8 cellular contexts compared by ENCODE assay signal in the genomic region with DNA sequence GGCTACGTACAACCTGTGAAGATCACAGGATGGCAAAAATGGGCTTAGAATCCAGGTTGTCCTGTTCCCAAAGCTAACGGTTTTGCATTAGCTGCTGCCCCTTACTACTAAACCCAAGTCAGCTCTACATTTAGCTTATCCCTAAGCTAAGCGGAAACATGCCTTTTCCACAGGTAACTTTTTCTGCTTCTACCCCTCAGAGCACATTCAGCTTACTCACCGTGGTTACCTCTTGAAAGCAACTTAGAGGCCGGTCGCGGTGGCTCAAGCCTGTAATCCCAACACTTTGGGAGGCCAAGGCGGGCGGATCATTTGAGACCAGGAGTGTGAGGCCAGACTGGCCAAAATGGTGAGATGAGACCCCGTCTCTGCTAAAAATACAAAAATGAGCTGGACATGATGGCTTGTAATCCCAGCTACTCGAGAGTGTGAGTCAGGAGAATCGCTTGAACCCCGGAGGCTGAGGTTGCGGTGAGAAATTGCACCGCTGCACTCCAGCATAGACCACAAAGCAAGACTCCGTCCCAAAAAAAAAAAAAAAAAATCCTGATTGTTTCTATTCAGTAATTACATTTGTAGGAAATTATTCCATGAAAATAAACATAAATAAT. TPM values are rescaled to one million over a fixed set of nuclear protein-coding genes. Genes with fewer than 3 reads are reported as not detected.
DNase-seq lines count a peak whose midpoint lies in the region; ATAC-seq and TF ChIP-seq lines count a peak whose summit lies in the region.

No MANE protein-coding gene starts in this region.

- no peak for TF ChIP-seq CTCF in heart right ventricle (IDR thresholded peaks at IDR 0.05)

- peak overlapping the region; percentile 49 to 94 (median 86) for H3K27ac ChIP-seq in heart right ventricle
- H3K27ac ChIP-seq in iPS DF 6.9 (ENCODE audit: low read length), result peak overlapping the region; percentile 29

- H3K4me1 ChIP-seq in heart right ventricle, result peaks cover 0 to 29% (median 15%) of the 10 kb centered on the region in 9 donors
- H3K4me1 ChIP-seq in iPS DF 6.9 (ENCODE audit: control insufficient read depth, insufficient read depth, low read length), result no peaks in the 10 kb centered on the region

- 58 to 67% methylated on average over 16 of the region's 16 CpGs for WGBS in heart right ventricle, 2 donors
- no CpG with 5 or more reads among the region's 16 CpGs for WGBS in iPS DF 6.9 (ENCODE audit: insufficient coverage, insufficient read length)

- H3K36me3 ChIP-seq in heart right ventricle (no peaks in the 10 kb centered on the region), iPS DF 6.9 (ENCODE audit: control insufficient read depth, insufficient read depth, low read length) (no peaks in the 10 kb centered on the region)

- DNase-seq in heart right ventricle, result no peak
- no peak for DNase-seq in Right ventricle myocardium inferior (ENCODE audit: missing footprints)
- DNase-seq in iPS DF 6.9 (ENCODE audit: low read depth, low spot score), result no peak
- no peak for DNase-seq in EL

- no peaks in the 10 kb centered on the region for H3K9me3 Mint-ChIP-seq in activated T-helper 17 cell treated with anti-CD3 and anti-CD28 coated beads, Interleukin-2, amount 50 U/mL, for 72 hours
- H3K9me3 Mint-ChIP-seq in stimulated activated memory B cell treated with anti-CD40 and anti-IgM and Interleukin-4, amounts not matched to agents 10 μg/mL and 1 μg/mL and 100 μg/mL, for 72 hours, result no peaks in the 10 kb centered on the region

- peaks cover 0 to 6% (median 0%) of the 10 kb centered on the region in 7 donors for H3K27me3 ChIP-seq in heart right ventricle
- H3K27me3 ChIP-seq in iPS DF 6.9 (ENCODE audit: control insufficient read depth, insufficient read depth, low read length), result no peaks in the 10 kb centered on the region

- peaks cover 6% of the 10 kb centered on the region for H3K36me3 Mint-ChIP-seq in activated T-helper 17 cell treated with anti-CD3 and anti-CD28 coated beads, Interleukin-2, amount 50 U/mL, for 72 hours (ENCODE audit: low read depth)
- peaks cover 7% of the 10 kb centered on the region for H3K36me3 Mint-ChIP-seq in stimulated activated memory B cell treated with anti-CD40 and anti-IgM and Interleukin-4, amounts not matched to agents 10 μg/mL and 1 μg/mL and 100 μg/mL, for 72 hours

- intact Hi-C loops in heart right ventricle (cut with DNase I) (loop anchor here in 6 of 10 donors (1.0 to 10.0 kb wide), 5 partner anchors 47 to 120 kb away; a partner anchor contains a TSS), Right ventricle myocardium inferior (cut with DNase I) (loop anchor here (2.0 kb wide), 1 partner anchor 50 kb away; a partner anchor contains a TSS)

- peak overlapping the region; percentile 88 for H3K4me3 Mint-ChIP-seq in activated T-helper 17 cell treated with anti-CD3 and anti-CD28 coated beads, Interleukin-2, amount 50 U/mL, for 72 hours
- peak overlapping the region; percentile 98 for H3K4me3 Mint-ChIP-seq in stimulated activated memory B cell treated with anti-CD40 and anti-IgM and Interleukin-4, amounts not matched to agents 10 μg/mL and 1 μg/mL and 100 μg/mL, for 72 hours

- no peak for ATAC-seq in heart right ventricle
- no peak for ATAC-seq in Right ventricle myocardium inferior
- ATAC-seq in activated T-helper 17 cell treated with anti-CD3 and anti-CD28 coated beads, Interleukin-2, amount 50 U/mL, for 72 hours (replicated peaks), result no peak
- ATAC-seq in stimulated activated memory B cell treated with anti-CD40 and anti-IgM and Interleukin-4, amounts not matched to agents 10 μg/mL and 1 μg/mL and 100 μg/mL, for 72 hours, result no peak
- ATAC-seq in HG03432 (IDR thresholded peaks at IDR 0.05; ENCODE audit: unreplicated experiment), result no peak
- no peak for ATAC-seq in GM21447 (IDR thresholded peaks at IDR 0.05; ENCODE audit: unreplicated experiment)

- peaks cover 31% of the 10 kb centered on the region for H3K4me1 Mint-ChIP-seq in activated T-helper 17 cell treated with anti-CD3 and anti-CD28 coated beads, Interleukin-2, amount 50 U/mL, for 72 hours
- H3K4me1 Mint-ChIP-seq in stimulated activated memory B cell treated with anti-CD40 and anti-IgM and Interleukin-4, amounts not matched to agents 10 μg/mL and 1 μg/mL and 100 μg/mL, for 72 hours, result peaks cover 37% of the 10 kb centered on the region

- no peaks in the 10 kb centered on the region for H3K9me3 ChIP-seq in heart right ventricle
- no peaks in the 10 kb centered on the region for H3K9me3 ChIP-seq in iPS DF 6.9 (ENCODE audit: control insufficient read depth, insufficient read depth, low read length)

- H3K4me3 ChIP-seq in heart right ventricle (peak overlapping the region; percentile 18 to 98 (median 88)), iPS DF 6.9 (ENCODE audit: low read length) (peak overlapping the region; percentile 43; the same call in 1 of the 2 replicates)

- peak overlapping the region; percentile 97 for H3K27ac Mint-ChIP-seq in activated T-helper 17 cell treated with anti-CD3 and anti-CD28 coated beads, Interleukin-2, amount 50 U/mL, for 72 hours
- H3K27ac Mint-ChIP-seq in stimulated activated memory B cell treated with anti-CD40 and anti-IgM and Interleukin-4, amounts not matched to agents 10 μg/mL and 1 μg/mL and 100 μg/mL, for 72 hours, result peak overlapping the region; percentile 96

- H3K27me3 Mint-ChIP-seq in activated T-helper 17 cell treated with anti-CD3 and anti-CD28 coated beads, Interleukin-2, amount 50 U/mL, for 72 hours, result peaks cover 8% of the 10 kb centered on the region
- peaks cover 15% of the 10 kb centered on the region for H3K27me3 Mint-ChIP-seq in stimulated activated memory B cell treated with anti-CD40 and anti-IgM and Interleukin-4, amounts not matched to agents 10 μg/mL and 1 μg/mL and 100 μg/mL, for 72 hours

RNA-seq across cellular contexts. Expression of a gene that starts 0.8 kb away (rescaled TPM):
- total RNA-seq in heart right ventricle (10 to 100 TPM; 17.2 to 25.1 (median 20.8) TPM), Right ventricle myocardium inferior (17.4 TPM)
- 10 to 100 TPM; 11.6 to 19.6 TPM for polyA plus RNA-seq in heart right ventricle
- total RNA-seq in activated T-helper 17 cell treated with anti-CD3 and anti-CD28 coated beads, Interleukin-2, amount 50 U/mL, for 72 hours, result 10 to 100 TPM; 24.2 to 33.5 TPM

RNA-seq across cellular contexts. Expression of a gene that starts 50.0 kb away (rescaled TPM):
- 100 to 1,000 TPM in 8 of 10 donors, 10 to 100 TPM in 2; 94.1 to 178 (median 122) TPM for total RNA-seq in heart right ventricle
- polyA plus RNA-seq in heart right ventricle, result 10 to 100 TPM; 48.9 to 79.2 TPM
- total RNA-seq in Right ventricle myocardium inferior, result 105 TPM
- total RNA-seq in activated T-helper 17 cell treated with anti-CD3 and anti-CD28 coated beads, Interleukin-2, amount 50 U/mL, for 72 hours, result 10 to 100 TPM; 18.9 to 68.5 TPM
